ENCODE assay signal across 8 cellular contexts in the genomic region with DNA sequence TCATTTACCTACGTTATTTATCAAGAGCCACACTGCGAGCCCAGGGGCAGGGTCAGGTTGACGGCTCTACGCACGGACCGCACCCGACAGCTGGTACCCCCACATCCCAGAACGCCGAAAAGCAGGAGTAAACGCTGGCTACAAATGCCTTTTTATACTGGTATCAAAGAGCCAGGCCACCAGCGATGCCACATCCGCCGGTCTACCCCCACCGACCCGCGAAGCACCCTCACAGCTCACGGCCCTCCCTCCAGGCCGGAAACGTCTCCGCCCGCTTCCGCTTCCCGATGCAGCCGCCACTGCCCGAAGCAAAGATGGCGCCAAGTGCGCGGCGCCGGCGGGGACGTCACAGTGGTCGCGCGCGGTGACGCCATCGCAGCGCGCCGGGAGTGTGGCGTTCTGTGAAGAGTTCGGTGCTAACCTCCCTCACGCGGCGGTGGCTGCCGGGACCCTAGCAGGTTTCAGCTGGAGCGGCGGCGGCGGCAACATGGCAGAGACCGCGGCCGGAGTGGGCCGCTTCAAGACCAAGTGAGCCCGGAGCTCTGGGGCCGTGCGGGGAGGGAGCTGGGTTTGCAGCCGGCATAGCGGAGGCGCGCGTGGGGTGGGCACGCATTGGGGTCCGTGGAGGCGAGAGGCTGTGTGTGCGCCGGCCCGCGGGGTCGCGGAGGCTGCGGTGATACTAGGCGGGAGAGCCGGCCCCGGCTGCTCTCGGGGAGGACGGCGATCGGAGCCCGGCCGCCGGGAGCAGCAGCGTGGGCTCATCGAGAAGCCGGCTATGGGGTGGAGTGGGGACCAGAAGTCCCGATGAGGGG. TPM values are rescaled to one million over a fixed set of nuclear protein-coding genes. Genes with fewer than 3 reads are reported as not detected.
DNase-seq lines count a peak whose midpoint lies in the region; ATAC-seq and TF ChIP-seq lines count a peak whose summit lies in the region.

Gene TBL3, plus strand, starts transcription at position 376 of the 812 bp plus-strand sequence. Its CDS starts 112 bp downstream, at position 488.

- H3K9me1 ChIP-seq in IMR-90 (ENCODE audit: insufficient read depth, low read length) = peaks cover 3% of the 10 kb centered on the region; the same call in 1 of the 2 replicates

- H2BK5ac ChIP-seq in IMR-90 (ENCODE audit: low read depth, low read length, poor library complexity, severe bottlenecking) = peak within 1 kb of the TSS; percentile 77

- H3K14ac ChIP-seq in IMR-90 (replicated peaks; ENCODE audit: low read depth, low read length) = peak within 1 kb of the TSS; percentile 93

- H3K36me3 ChIP-seq in IMR-90 (ENCODE audit: control insufficient read depth, insufficient read depth, low read length) = peaks cover 24% of the 10 kb centered on the region
- H3K36me3 ChIP-seq in mucosa of rectum (ENCODE audit: control insufficient read depth in 2 of 2, insufficient read depth in 2 of 2, low read length in 2 of 2) = peaks cover 24 to 26% of the 10 kb centered on the region in 2 donors

- peaks cover 9 to 39% of the 10 kb centered on the region in 2 experiments for H3K79me1 ChIP-seq in IMR-90 (ENCODE audit: low read depth in 1 of 2, low read length in 2 of 2)

- peak within 1 kb of the TSS; percentile 86 for H2AK9ac ChIP-seq in IMR-90 (replicated peaks; ENCODE audit: low read depth, low read length, poor library complexity)

- peak within 1 kb of the TSS; percentile 98 to 100 for H4K8ac ChIP-seq in IMR-90 (ENCODE audit: low read depth in 2 of 2, low read length in 2 of 2)

- H3K9ac ChIP-seq in IMR-90 (ENCODE audit: low read depth, low read length) = peak within 1 kb of the TSS; percentile 96
- peak within 1 kb of the TSS; percentile 87 to 95 for H3K9ac ChIP-seq in mucosa of rectum (ENCODE audit: low read depth in 1 of 2, low read length in 2 of 2)

- DNase-seq in DMS153 (lab: John Stamatoyannopoulos, UW) = peak; percentile 85
- peak; percentile 92 for DNase-seq in IMR-90
- peak; percentile 56 for DNase-seq in OCI-M2 (lab: John Stamatoyannopoulos, UW; ENCODE audit: unreplicated experiment)
- DNase-seq in activated T-cell treated with anti-CD3 and anti-CD28 coated beads, Interleukin-2, amount 50 U/mL, for 1 hour = peak; percentile 98
- DNase-seq in epithelial cell of proximal tubule (ENCODE audit: low read depth) = peak; percentile 49
- peak; percentile 89 to 94 for DNase-seq in stimulated activated CD8-positive, alpha-beta memory T cell treated with anti-CD3 and anti-CD28 coated beads, Interleukin-4, amount 100 ng/mL, for 4 hours (ENCODE audit: low read depth in 2 of 2, low spot score in 1 of 2)

- POLR2A ChIA-PET in IMR-90 (lab: Charles Lee; ENCODE audit: unreplicated experiment) = no interaction called here

- no peak for TF ChIP-seq RAD21 in IMR-90 (IDR thresholded peaks at IDR 0.05; ENCODE audit: low read length)

- intact Hi-C loops in IMR-90 (cut with micrococcal nuclease) = no loop called here

- CTCF ChIA-PET in IMR-90 (lab: Yijun Ruan, JAX) = no interaction called here

- TF ChIP-seq POLR2A in IMR-90 (IDR thresholded peaks at IDR 0.05; ENCODE audit: low read depth, low read length) = peak; percentile 94

- H4K5ac ChIP-seq in IMR-90 (ENCODE audit: low read depth, low read length) = peak within 1 kb of the TSS; percentile 89

- H2BK15ac ChIP-seq in IMR-90 (ENCODE audit: low read depth, low read length) = 0 out of 3 replicates have a peak within 1 kb of the TSS, but pooled peaks have one; percentile 30

- H3K4me1 ChIP-seq in IMR-90 (ENCODE audit: control insufficient read depth, insufficient read depth, low read length) (peaks cover 6% of the 10 kb centered on the region), mucosa of rectum (ENCODE audit: control insufficient read depth in 2 of 2, insufficient read depth in 2 of 2, low read length in 2 of 2) (peaks cover 11 to 12% of the 10 kb centered on the region in 2 donors)

- H3K27me3 ChIP-seq in IMR-90 (ENCODE audit: control insufficient read depth, insufficient read depth, low read length) (no peaks in the 10 kb centered on the region), mucosa of rectum (ENCODE audit: control insufficient read depth in 2 of 2, insufficient read depth in 2 of 2, low read length in 2 of 2) (no peaks in the 10 kb centered on the region)

- H3K9me3 ChIP-seq in IMR-90 (ENCODE audit: control insufficient read depth, insufficient read depth, low read length) (no peaks in the 10 kb centered on the region), mucosa of rectum (ENCODE audit: control insufficient read depth in 2 of 2, low read length in 2 of 2) (no peaks in the 10 kb centered on the region)

- H2AFZ ChIP-seq in IMR-90 (replicated peaks; ENCODE audit: low read length, poor library complexity) = peak within 1 kb of the TSS; percentile 91

- peak within 1 kb of the TSS; percentile 92 for H3K4ac ChIP-seq in IMR-90 (ENCODE audit: low read depth, low read length)

- dilution Hi-C loops in IMR-90 (cut with HindIII; ENCODE audit: low sequenced_read_pairs, unreplicated experiment) = no loop called here

- H4K20me1 ChIP-seq in IMR-90 (ENCODE audit: insufficient read depth, low read length) = no peaks in the 10 kb centered on the region; the same call in 1 of the 2 replicates

- TF ChIP-seq CTCF in IMR-90 (conservative IDR thresholded peaks at IDR 0.05; ENCODE audit: low read depth, low read length) (no peak), epithelial cell of proximal tubule (conservative IDR thresholded peaks at IDR 0.05; ENCODE audit: low read depth, low read length) (no peak)

- H3K4me3 ChIP-seq in IMR-90 (ENCODE audit: insufficient read depth, low read depth, low read length) (peak within 1 kb of the TSS; percentile 66), epithelial cell of proximal tubule (ENCODE audit: low read depth, low read length) (peak within 1 kb of the TSS; percentile 68), mucosa of rectum (ENCODE audit: low read length in 2 of 2) (peak within 1 kb of the TSS; percentile 77 to 87)

- H3K27ac ChIP-seq in IMR-90 (ENCODE audit: insufficient read depth, low read length) (peak within 1 kb of the TSS; percentile 93), mucosa of rectum (ENCODE audit: low read depth in 2 of 2, low read length in 2 of 2) (peak within 1 kb of the TSS; percentile 92 to 99)

- peak within 1 kb of the TSS; percentile 61 for H3K18ac ChIP-seq in IMR-90 (ENCODE audit: low read depth, low read length)

- H2BK20ac ChIP-seq in IMR-90 (ENCODE audit: low read depth, low read length) = no peak within 1 kb of the TSS

- H3K56ac ChIP-seq in IMR-90 (ENCODE audit: extremely low read depth, insufficient read depth, low read length) = peak within 1 kb of the TSS; percentile 89

- ATAC-seq in GM21528 (IDR thresholded peaks at IDR 0.05; ENCODE audit: low FRiP score, unreplicated experiment) = peak; percentile 59
- ATAC-seq in IMR-90 (ENCODE audit: low read depth) = peak; percentile 95

- H2AK5ac ChIP-seq in IMR-90 (ENCODE audit: low read depth, low read length) = peak within 1 kb of the TSS; percentile 95

- H2BK120ac ChIP-seq in IMR-90 (ENCODE audit: low read depth, low read length) = peak within 1 kb of the TSS; percentile 15; the same call in 1 of the 2 replicates

- in situ Hi-C loops in IMR-90 (cut with MboI; ENCODE audit: low sequenced_read_pairs) = no loop called here

- no TSS peak for BruUV-seq in IMR-90 (replicated peaks; lab: Mats Ljungman, UMichigan)

- 0% methylated on average over 60 of the region's 87 CpGs; no CpG with 5 or more reads in 1 of the 2 experiments for WGBS in IMR-90 (ENCODE audit: extremely low coverage in 2 of 2, insufficient read length in 1 of 2), 2 experiments

- H3K23ac ChIP-seq in IMR-90 (ENCODE audit: low read depth, low read length) = peak within 1 kb of the TSS; percentile 78

- peak within 1 kb of the TSS; percentile 93 for H3K4me2 ChIP-seq in IMR-90 (ENCODE audit: low read depth, low read length)

- H4K91ac ChIP-seq in IMR-90 (ENCODE audit: insufficient read depth, low read depth, low read length) = peak within 1 kb of the TSS; percentile 97

TF ChIP-seq in IMR-90, 13 proteins besides CTCF, POLR2A, EP300 and RAD21 (continues in another document):
- TF ChIP-seq FOS (IDR thresholded peaks at IDR 0.05; ENCODE audit: low read depth, low read length) (0 out of 2 replicates have a peak, but pooled peaks have one; percentile 15), RFX5 (IDR thresholded peaks at IDR 0.05; ENCODE audit: low read depth, low read length) (no peak), NFE2L2 (IDR thresholded peaks at IDR 0.05; ENCODE audit: low read depth, low read length) (peak; percentile 19; the same call in 1 of the 2 replicates), CHD1 (IDR thresholded peaks at IDR 0.05; ENCODE audit: low read depth, low read length) (no peak), MXI1 (IDR thresholded peaks at IDR 0.05; ENCODE audit: borderline replicate concordance, low read depth, low read length) (peak; percentile 93), MAZ (IDR thresholded peaks at IDR 0.05; ENCODE audit: borderline replicate concordance, low read depth, low read length) (peak; percentile 92), RCOR1 (IDR thresholded peaks at IDR 0.05; ENCODE audit: insufficient replicate concordance, low read length) (peak; percentile 48), BHLHE40 (IDR thresholded peaks at IDR 0.05; ENCODE audit: low read depth, low read length) (no peak), SMC3 (IDR thresholded peaks at IDR 0.05; ENCODE audit: low read depth, low read length) (no peak), MAFK (IDR thresholded peaks at IDR 0.05; ENCODE audit: low read depth, low read length) (no peak)
- TF ChIP-seq, protein P1, sequence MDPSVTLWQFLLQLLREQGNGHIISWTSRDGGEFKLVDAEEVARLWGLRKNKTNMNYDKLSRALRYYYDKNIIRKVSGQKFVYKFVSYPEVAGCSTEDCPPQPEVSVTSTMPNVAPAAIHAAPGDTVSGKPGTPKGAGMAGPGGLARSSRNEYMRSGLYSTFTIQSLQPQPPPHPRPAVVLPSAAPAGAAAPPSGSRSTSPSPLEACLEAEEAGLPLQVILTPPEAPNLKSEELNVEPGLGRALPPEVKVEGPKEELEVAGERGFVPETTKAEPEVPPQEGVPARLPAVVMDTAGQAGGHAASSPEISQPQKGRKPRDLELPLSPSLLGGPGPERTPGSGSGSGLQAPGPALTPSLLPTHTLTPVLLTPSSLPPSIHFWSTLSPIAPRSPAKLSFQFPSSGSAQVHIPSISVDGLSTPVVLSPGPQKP (IDR thresholded peaks at IDR 0.05; ENCODE audit: borderline replicate concordance, low read depth, low read length) = no peak

RNA-seq across cellular contexts. Expression of gene TBL3, which starts in this region (rescaled TPM):
- total RNA-seq in IMR-90 (2012; rRNA removed) (38.5 and 40.3 TPM in 2 replicates), epithelial cell of proximal tubule (108 and 127 TPM in 2 replicates)
- polyA plus RNA-seq in IMR-90 (2012; rRNA removed) = 60.8 and 61.5 TPM in 2 replicates
- 48.5 and 64.1 TPM in 2 replicates for polyA plus RNA-seq in IMR-90 (2012; cell fraction: cytosol; rRNA removed)
- 85.7 and 258 TPM in 2 replicates for polyA plus RNA-seq in IMR-90 (2012; cell fraction: nucleus; rRNA removed; ENCODE audit: low replicate concordance)

Comparison
In these comparisons a context has a peak if more than half of its experiments do, and no peak if none do; other contexts are left out.
1. Peak in every context shown above with its lines: DNase-seq, ATAC-seq, H3K4me3 ChIP-seq and H3K27ac ChIP-seq.